Comparison of ENCODE assay signal across 8 cellular contexts in the genomic region with DNA sequence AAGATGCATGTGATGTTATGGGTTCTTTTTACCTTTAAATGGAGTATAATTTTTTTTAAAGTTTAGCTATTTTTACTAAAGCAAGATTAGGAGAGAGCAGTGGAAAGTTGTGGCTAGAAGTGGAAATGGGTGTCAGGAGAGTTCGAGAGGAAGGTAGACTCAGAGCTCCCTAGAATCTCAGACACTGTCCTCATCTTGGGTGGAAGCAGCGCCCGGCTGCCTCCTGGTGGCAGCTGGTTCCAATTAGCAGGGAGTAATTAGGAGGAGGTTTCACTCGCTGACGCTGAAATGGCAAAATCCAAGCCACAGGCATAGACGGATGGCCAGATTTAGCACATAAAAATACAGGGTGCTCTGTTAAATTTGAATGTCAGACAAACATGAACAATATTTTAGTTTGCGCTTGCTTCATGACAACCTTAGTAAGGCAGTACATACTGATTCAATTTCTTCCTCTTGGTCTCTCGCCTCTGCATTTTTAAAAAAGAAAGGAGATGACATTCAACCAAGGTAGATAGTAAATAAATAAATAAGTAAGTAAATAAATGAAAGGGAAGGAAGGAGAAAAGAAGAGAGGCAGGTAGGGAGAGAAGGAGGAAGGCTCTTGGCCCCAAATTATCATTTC. TPM values are rescaled to one million over a fixed set of nuclear protein-coding genes. Genes with fewer than 3 reads are reported as not detected.
DNase-seq lines count a peak whose midpoint lies in the region; ATAC-seq and TF ChIP-seq lines count a peak whose summit lies in the region.

No MANE protein-coding gene starts in this region.

- no peaks in the 10 kb centered on the region for H3K27me3 ChIP-seq in colonic mucosa
- no peaks in the 10 kb centered on the region for H3K27me3 ChIP-seq in right lobe of liver

- ATAC-seq in GM18502 (IDR thresholded peaks at IDR 0.05; ENCODE audit: poor library complexity, unreplicated experiment) (peak; percentile 61), right lobe of liver (peak; percentile 84 to 88 (median 86)), GM21576 (IDR thresholded peaks at IDR 0.05; ENCODE audit: unreplicated experiment) (no peak)

- H3K27ac ChIP-seq in colonic mucosa (no peak overlapping the region), right lobe of liver (no peak overlapping the region)

- TF ChIP-seq CTCF in colonic mucosa (IDR thresholded peaks at IDR 0.05) (peak; percentile 61), right lobe of liver (IDR thresholded peaks at IDR 0.05) (peak; percentile 76 to 77 (median 76))

- no peak for TF ChIP-seq POLR2A in right lobe of liver (IDR thresholded peaks at IDR 0.05)

- H3K4me3 ChIP-seq in colonic mucosa (no peak overlapping the region), right lobe of liver (no peak overlapping the region)

- no peaks in the 10 kb centered on the region for H3K9me3 ChIP-seq in colonic mucosa
- H3K9me3 ChIP-seq in right lobe of liver: no peaks in the 10 kb centered on the region

- H3K36me3 ChIP-seq in colonic mucosa: no peaks in the 10 kb centered on the region
- H3K36me3 ChIP-seq in right lobe of liver: no peaks in the 10 kb centered on the region

- peak; percentile 85 for DNase-seq in AG20443 (ENCODE audit: low spot score)
- peak; percentile 74 for DNase-seq in M059J (ENCODE audit: low read depth)
- peak; percentile 0 for DNase-seq in T follicular helper cell (ENCODE audit: low read depth)
- DNase-seq in colonic mucosa: peak; percentile 71
- DNase-seq in right lobe of liver: peak; percentile 66 to 67 (median 66)
- peak; percentile 7 to 21 for DNase-seq in stimulated activated CD8-positive, alpha-beta memory T cell treated with anti-CD3 and anti-CD28 coated beads, Interleukin-2, amount 100 ng/mL, for 48 hours (ENCODE audit: low read depth in 2 of 2)

- 15% methylated on average over 8 of the region's 8 CpGs for WGBS in right lobe of liver (ENCODE audit: insufficient coverage, low coverage, low lambda C conversion rate, missing lambda C conversion rate)

- no peak overlapping the region for H3K9ac ChIP-seq in colonic mucosa (ENCODE audit: low read depth in 2 of 2, low read length in 2 of 2)

- intact Hi-C loops in colonic mucosa (cut with DNase I) (loop anchor here (5.0 kb wide), 1 partner anchor 114 kb away; a partner anchor contains a TSS), right lobe of liver (cut with DNase I) (loop anchor here in 1 of 2 donors (10.0 kb wide), 1 partner anchor 71 kb away; no protein-coding TSS in a partner anchor)

- H3K4me1 ChIP-seq in colonic mucosa (no peaks in the 10 kb centered on the region), right lobe of liver (no peaks in the 10 kb centered on the region)

RNA-seq across cellular contexts. Expression of a gene that starts 58.5 kb away (rescaled TPM):
- 0.39 TPM in 1 of 2 replicates, not detected in the other for total RNA-seq in M059J (2014; rRNA removed; shearing (Covaris generic))
- under 1 TPM; 0.47 to 0.98 TPM for total RNA-seq in colonic mucosa
- total RNA-seq in right lobe of liver: 1 to 10 TPM in 1 of 6 experiments, under 1 TPM in 4, not detected in 1; 0.22 to 2.3 (median 0.86) TPM

Comparison
In these comparisons a context has a peak if more than half of its experiments do, and no peak if none do; other contexts are left out.
1. DNase-seq: peak in every context shown above with its lines; median percentile 85 in AG20443; 74 in M059J; 71 in colonic mucosa; 66 in right lobe of liver; 14 in stimulated activated CD8-positive, alpha-beta memory T cell treated with anti-CD3 and anti-CD28 coated beads, Interleukin-2, amount 100 ng/mL, for 48 hours; 0 in T follicular helper cell.